30 cellular contexts compared by ENCODE assay signal in the genomic region with DNA sequence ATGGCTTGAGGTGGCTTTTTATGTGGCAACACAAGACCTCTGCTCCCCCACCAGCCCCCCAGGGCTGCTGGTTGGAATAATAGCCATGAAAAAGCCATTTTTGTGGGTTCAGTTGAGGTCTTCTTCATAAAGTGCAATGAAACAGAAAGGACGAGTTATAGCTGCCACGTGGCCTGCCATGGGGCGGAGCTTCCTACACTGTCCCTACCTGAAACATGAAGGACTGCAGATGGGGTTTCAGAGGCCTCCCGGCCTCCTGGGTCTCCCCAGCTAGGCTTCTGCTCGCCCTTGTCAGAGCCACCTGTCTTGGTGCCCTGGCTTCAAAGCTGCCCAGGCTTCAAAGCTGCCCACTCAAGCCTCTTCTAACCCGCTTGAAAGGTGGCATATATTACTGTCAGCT.
"Had no signal": no experiment of that assay in that cellular context is flagged by ENCODE, and none has a peak within 500 bp of the region (broad histone marks: within the 10 kb centered on the region; RNA-seq: fewer than 3 reads in every experiment).

No MANE protein-coding gene starts in this region.

- DNase-seq: naive thymus-derived CD8-positive, alpha-beta T cell; nephron progenitor cell; nucleus accumbens; ovary; psoas muscle; right cardiac atrium; right lobe of liver; sigmoid colon; small intestine; stimulated activated CD4-positive, alpha-beta T cell treated with anti-CD3 and anti-CD28 coated beads, Interleukin-15, amount 100 ng/mL, for 24 hours; stimulated activated CD4-positive, alpha-beta T cell treated with anti-CD3 and anti-CD28 coated beads, Interleukin-2, amount 100 ng/mL, for 24 hours; stimulated activated CD4-positive, alpha-beta T cell treated with anti-CD3 and anti-CD28 coated beads, Interleukin-2, amount 100 ng/mL, for 48 hours; stimulated activated CD4-positive, alpha-beta T cell treated with anti-CD3 and anti-CD28 coated beads, Interleukin-4, amount 100 ng/mL, for 24 hours; stimulated activated naive B cell treated with anti-CD40 and anti-IgM and Interleukin-4, amounts not matched to agents 10 μg/mL and 1 μg/mL and 100 μg/mL, for 72 hours; stimulated activated naive CD4-positive, alpha-beta T cell treated with Interleukin-2 at 50 U/mL for 16 hours; stomach; testis; tibial artery; transverse colon; upper lobe of right lung; uterus had no signal

- H3K4me3 ChIP-seq: ovary, psoas muscle, right lobe of liver, sigmoid colon, stomach, suprapubic skin, testis, tibial artery, transverse colon, upper lobe of right lung, uterus had no signal

- H2AFZ ChIP-seq: parathyroid adenoma had no signal

- H3K27me3 ChIP-seq: neutrophil, ovary, right lobe of liver, sigmoid colon, suprapubic skin, testis, tibial artery, transverse colon, upper lobe of right lung, uterus had no signal

- H3K4me1 ChIP-seq: parathyroid adenoma, psoas muscle, right lobe of liver, sigmoid colon, stomach, suprapubic skin, testis, tibial artery, transverse colon, upper lobe of right lung, uterus had no signal

- H3K9ac ChIP-seq: parathyroid adenoma had no signal

- H3K27ac Mint-ChIP-seq: naive thymus-derived CD8-positive, alpha-beta T cell; natural killer cell treated with Interleukin-12 subunit alpha and Interleukin-12 subunit beta and Interleukin-15 and Interleukin-18, amount 100 ng/mL, for 72 hours; progenitor cell of endocrine pancreas; stimulated activated effector memory CD8-positive, alpha-beta T cell treated with anti-CD3 and anti-CD28 coated beads, Interleukin-12 subunit alpha, Interleukin-12 subunit beta, amount 100 ng/mL, for 72 hours; stimulated activated naive B cell treated with anti-CD40 and anti-IgM and Interleukin-4, amounts not matched to agents 10 μg/mL and 1 μg/mL and 100 μg/mL, for 72 hours; stimulated activated naive CD8-positive, alpha-beta T cell treated with anti-CD3 and anti-CD28 coated beads, Interleukin-15, Interleukin-2, amounts not matched to agents 100 ng/mL and 50 ng/mL, for 24 hours; type B pancreatic cell had no signal

- H3K27ac ChIP-seq: neutrophil, ovary, parathyroid adenoma, psoas muscle, right lobe of liver, sigmoid colon, stomach, suprapubic skin, testis, tibial artery, transverse colon, upper lobe of right lung, uterus had no signal

- FAIRE-seq: small intestine had no signal

- H3K4me3 Mint-ChIP-seq: naive thymus-derived CD8-positive, alpha-beta T cell; natural killer cell treated with Interleukin-12 subunit alpha and Interleukin-12 subunit beta and Interleukin-15 and Interleukin-18, amount 100 ng/mL, for 72 hours; nephron progenitor cell; neural crest cell; stimulated activated effector memory CD8-positive, alpha-beta T cell treated with anti-CD3 and anti-CD28 coated beads, Interleukin-12 subunit alpha, Interleukin-12 subunit beta, amount 100 ng/mL, for 72 hours; stimulated activated naive B cell treated with anti-CD40 and anti-IgM and Interleukin-4, amounts not matched to agents 10 μg/mL and 1 μg/mL and 100 μg/mL, for 72 hours; stimulated activated naive CD8-positive, alpha-beta T cell treated with anti-CD3 and anti-CD28 coated beads, Interleukin-15, Interleukin-2, amounts not matched to agents 100 ng/mL and 50 ng/mL, for 24 hours; type B pancreatic cell had no signal

- H3K79me2 ChIP-seq: parathyroid adenoma had no signal

- H3K9me3 Mint-ChIP-seq: natural killer cell treated with Interleukin-12 subunit alpha and Interleukin-12 subunit beta and Interleukin-15 and Interleukin-18, amount 100 ng/mL, for 72 hours; nephron progenitor cell; neural crest cell; stimulated activated effector memory CD8-positive, alpha-beta T cell treated with anti-CD3 and anti-CD28 coated beads, Interleukin-12 subunit alpha, Interleukin-12 subunit beta, amount 100 ng/mL, for 72 hours; stimulated activated naive CD8-positive, alpha-beta T cell treated with anti-CD3 and anti-CD28 coated beads, Interleukin-15, Interleukin-2, amounts not matched to agents 100 ng/mL and 50 ng/mL, for 24 hours; type B pancreatic cell had no signal

- H3K9me3 ChIP-seq: neutrophil, ovary, psoas muscle, right lobe of liver, sigmoid colon, stomach, suprapubic skin, testis, tibial artery, transverse colon, upper lobe of right lung, uterus had no signal

- H3K36me3 ChIP-seq: neutrophil, ovary, right lobe of liver, sigmoid colon, stomach, suprapubic skin, tibial artery, transverse colon, upper lobe of right lung, uterus had no signal

- H3K4me1 Mint-ChIP-seq: naive thymus-derived CD8-positive, alpha-beta T cell; stimulated activated effector memory CD8-positive, alpha-beta T cell treated with anti-CD3 and anti-CD28 coated beads, Interleukin-12 subunit alpha, Interleukin-12 subunit beta, amount 100 ng/mL, for 72 hours; stimulated activated naive B cell treated with anti-CD40 and anti-IgM and Interleukin-4, amounts not matched to agents 10 μg/mL and 1 μg/mL and 100 μg/mL, for 72 hours had no signal

- ATAC-seq: naive thymus-derived CD8-positive, alpha-beta T cell; psoas muscle; right lobe of liver; stimulated activated effector memory CD8-positive, alpha-beta T cell treated with anti-CD3 and anti-CD28 coated beads, Interleukin-12 subunit alpha, Interleukin-12 subunit beta, amount 100 ng/mL, for 72 hours; stimulated activated naive B cell treated with anti-CD40 and anti-IgM and Interleukin-4, amounts not matched to agents 10 μg/mL and 1 μg/mL and 100 μg/mL, for 72 hours; upper lobe of right lung had no signal

- H3K36me3 Mint-ChIP-seq: naive thymus-derived CD8-positive, alpha-beta T cell; natural killer cell treated with Interleukin-12 subunit alpha and Interleukin-12 subunit beta and Interleukin-15 and Interleukin-18, amount 100 ng/mL, for 72 hours; stimulated activated effector memory CD8-positive, alpha-beta T cell treated with anti-CD3 and anti-CD28 coated beads, Interleukin-12 subunit alpha, Interleukin-12 subunit beta, amount 100 ng/mL, for 72 hours; stimulated activated naive B cell treated with anti-CD40 and anti-IgM and Interleukin-4, amounts not matched to agents 10 μg/mL and 1 μg/mL and 100 μg/mL, for 72 hours; type B pancreatic cell had no signal
